Comparison of ENCODE assay signal across 8 cellular contexts in the genomic region with DNA sequence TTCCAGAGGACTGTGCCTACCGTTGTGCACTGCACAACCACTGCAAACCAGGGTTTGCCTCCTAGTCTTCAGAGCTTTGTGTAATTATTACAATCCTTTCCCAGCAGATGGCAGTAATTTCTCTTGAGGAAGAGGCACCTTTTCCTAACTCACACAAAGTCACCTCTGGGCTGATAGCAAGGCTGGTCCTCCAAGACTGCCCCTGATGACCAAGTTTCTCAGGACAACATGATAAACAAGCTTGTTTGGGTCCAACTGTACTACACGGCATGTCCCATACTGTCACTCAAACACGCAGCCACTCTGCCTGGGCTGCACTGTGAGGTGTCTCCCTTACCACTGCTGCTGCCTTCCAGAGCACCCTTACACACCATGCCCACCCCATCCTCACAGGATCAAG. TPM values are rescaled to one million over a fixed set of nuclear protein-coding genes. Genes with fewer than 3 reads are reported as not detected.
DNase-seq lines count a peak whose midpoint lies in the region; ATAC-seq and TF ChIP-seq lines count a peak whose summit lies in the region.

No MANE protein-coding gene starts in this region.

- peaks cover 2% of the 10 kb centered on the region for H3K27me3 Mint-ChIP-seq in neural crest cell (ENCODE audit: low read depth)

- peak in 4 of 6 experiments; percentile 29 to 46 (median 44) for TF ChIP-seq CTCF in Peyer's patch (IDR thresholded peaks at IDR 0.05)
- TF ChIP-seq CTCF in neural crest cell (conservative IDR thresholded peaks at IDR 0.05), result peak; percentile 68

- peak; percentile 76 for ATAC-seq in GM18907 (IDR thresholded peaks at IDR 0.05; ENCODE audit: unreplicated experiment)
- ATAC-seq in HG03342 (IDR thresholded peaks at IDR 0.05; ENCODE audit: unreplicated experiment), result no peak

- no peaks in the 10 kb centered on the region for H3K9me3 Mint-ChIP-seq in neural crest cell

- no peak overlapping the region for H3K27ac ChIP-seq in Peyer's patch

- no peak overlapping the region for H3K4me3 ChIP-seq in Peyer's patch

- no peaks in the 10 kb centered on the region for H3K4me1 ChIP-seq in Peyer's patch

- no peak for TF ChIP-seq POLR2A in Peyer's patch (IDR thresholded peaks at IDR 0.05)
- no peak for TF ChIP-seq POLR2A in erythroblast (IDR thresholded peaks at IDR 0.05; ENCODE audit: low read length)

- DNase-seq in COR-L47 (lab: John Stamatoyannopoulos, UW), result peak; percentile 66
- peak; percentile 15 for DNase-seq in HuH-7.5 (ENCODE audit: low spot score)
- no peak for DNase-seq in Peyer's patch
- DNase-seq in erythroblast (lab: John Stamatoyannopoulos, UW), result peak; percentile 64 to 68
- DNase-seq in neural crest cell (ENCODE audit: low read depth, low spot score), result no peak
- DNase-seq in activated CD4-positive, alpha-beta T cell treated with anti-CD3 and anti-CD28 coated beads for 48 hours, result no peak

- H3K9me3 ChIP-seq in Peyer's patch, result no peaks in the 10 kb centered on the region

- H3K36me3 ChIP-seq in Peyer's patch, result no peaks in the 10 kb centered on the region

- no peak overlapping the region for H3K27ac Mint-ChIP-seq in neural crest cell (ENCODE audit: unreplicated experiment)

- no peaks in the 10 kb centered on the region for H3K4me1 Mint-ChIP-seq in neural crest cell

- no peaks in the 10 kb centered on the region for H3K36me3 Mint-ChIP-seq in neural crest cell (ENCODE audit: low read depth)

- H3K4me3 Mint-ChIP-seq in neural crest cell, result no peak overlapping the region

- H3K27me3 ChIP-seq in Peyer's patch, result no peaks in the 10 kb centered on the region

RNA-seq across cellular contexts. Expression of gene RFXAP, which starts 39.3 kb away (rescaled TPM):
- total RNA-seq in Peyer's patch (1 to 10 TPM; 3.8 to 5.5 (median 4.6) TPM), neural crest cell (13.9 and 17.1 TPM in 2 replicates)

Comparison
In these comparisons a context has a peak if more than half of its experiments do, and no peak if none do; other contexts are left out.
1. DNase-seq: peak in COR-L47 (single experiment), HuH-7.5 (single experiment) and erythroblast (2 of 2); none in Peyer's patch (0 of 3), neural crest cell (single experiment) and activated CD4-positive, alpha-beta T cell treated with anti-CD3 and anti-CD28 coated beads for 48 hours (single experiment).